In genomic region chr9:130137081-130137869, GRCh38 we compare ENCODE assay signal across 13 cellular contexts. TPM values are rescaled to one million over a fixed set of nuclear protein-coding genes. Genes with fewer than 3 reads are reported as not detected.
A peak's percentile ranks its signal among the peaks of the same experiment; 100 is the strongest.
DNase-seq lines count a peak whose midpoint lies in the region; ATAC-seq and TF ChIP-seq lines count a peak whose summit lies in the region.
"Had no signal": no experiment of that assay in that cellular context is flagged by ENCODE, and none has a peak within 500 bp of the region (broad histone marks: within the 10 kb centered on the region; RNA-seq: fewer than 3 reads in every experiment).

No MANE protein-coding gene starts in this region.

- ATAC-seq in activated CD4-positive, CD25-positive, alpha-beta regulatory T cell treated with anti-CD3 and anti-CD28 coated beads, Interleukin-2, amount 50 U/mL, for 24 hours = no peak

- peak overlapping the region; percentile 54 for H3K4me2 ChIP-seq in skeletal muscle satellite cell (ENCODE audit: low read length)

- H3K4me3 ChIP-seq in iPS-18a (ENCODE audit: low read length) (no peak overlapping the region), skeletal muscle satellite cell (ENCODE audit: low read length) (peak overlapping the region; percentile 5), ascending aorta (no peak overlapping the region)
- H3K4me3 ChIP-seq: pancreas had no signal

- H3K9ac ChIP-seq in iPS-18a (ENCODE audit: low read length) = peak overlapping the region; percentile 9
- H3K9ac ChIP-seq in skeletal muscle satellite cell (ENCODE audit: low read depth, low read length) = peak overlapping the region; percentile 46

- peaks cover 5% of the 10 kb centered on the region for H3K27me3 Mint-ChIP-seq in HFFc6 (ENCODE audit: insufficient read depth)
- H3K27me3 Mint-ChIP-seq: activated CD4-positive, alpha-beta T cell treated with anti-CD3 and anti-CD28 coated beads, Interleukin-2, amount 10 ng/mL, durations not matched to agents 7 days and 5 days had no signal

- H3K36me3 ChIP-seq in iPS-18a (ENCODE audit: control insufficient read depth, low read depth, low read length) (no peaks in the 10 kb centered on the region), skeletal muscle satellite cell (ENCODE audit: insufficient read depth, low read length) (peaks cover 15% of the 10 kb centered on the region), ascending aorta (peaks cover 3 to 42% of the 10 kb centered on the region in 2 donors)
- H3K36me3 ChIP-seq: pancreas had no signal

- H3K36me3 Mint-ChIP-seq in HFFc6 (ENCODE audit: low read depth) = peaks cover 45% of the 10 kb centered on the region

- DNase-seq in HFFc6 = no peak
- DNase-seq in GM03348 (ENCODE audit: low spot score) = no peak
- DNase-seq in ascending aorta (ENCODE audit: low spot score in 2 of 2) = no peak
- no peak for DNase-seq in NCI-H1694 (lab: John Stamatoyannopoulos, UW)
- DNase-seq: activated CD4-positive, alpha-beta T cell treated with anti-CD3 and anti-CD28 coated beads, Interleukin-2, amount 10 ng/mL, durations not matched to agents 7 days and 5 days; GOT3; NCI-H1930; stimulated activated CD4-positive, alpha-beta T cell treated with anti-CD3 and anti-CD28 coated beads, Interleukin-2, amount 100 ng/mL, for 48 hours had no signal

- no peaks in the 10 kb centered on the region for H3K9me3 Mint-ChIP-seq in HFFc6
- H3K9me3 Mint-ChIP-seq: activated CD4-positive, alpha-beta T cell treated with anti-CD3 and anti-CD28 coated beads, Interleukin-2, amount 10 ng/mL, durations not matched to agents 7 days and 5 days had no signal

- H3K4me3 Mint-ChIP-seq in HFFc6 = peak overlapping the region; percentile 69
- H3K4me3 Mint-ChIP-seq: activated CD4-positive, alpha-beta T cell treated with anti-CD3 and anti-CD28 coated beads, Interleukin-2, amount 10 ng/mL, durations not matched to agents 7 days and 5 days had no signal

- H3K27ac Mint-ChIP-seq in HFFc6 = peak overlapping the region; percentile 88
- H3K27ac Mint-ChIP-seq: activated CD4-positive, alpha-beta T cell treated with anti-CD3 and anti-CD28 coated beads, Interleukin-2, amount 10 ng/mL, durations not matched to agents 7 days and 5 days had no signal

- H3K27ac ChIP-seq in angular gyrus (ENCODE audit: low read depth, low read length) (peak overlapping the region; percentile 68), iPS-18a (ENCODE audit: low read length) (no peak overlapping the region), ascending aorta (peak overlapping the region in 1 of 2 donors; percentile 64)
- H3K27ac ChIP-seq: pancreas had no signal

- no peaks in the 10 kb centered on the region for H3K9me3 ChIP-seq in iPS-18a (ENCODE audit: control insufficient read depth, low read depth, low read length)
- no peaks in the 10 kb centered on the region for H3K9me3 ChIP-seq in skeletal muscle satellite cell (replicated peaks; ENCODE audit: low read length)
- H3K9me3 ChIP-seq in ascending aorta = no peaks in the 10 kb centered on the region
- H3K9me3 ChIP-seq: pancreas had no signal

- TF ChIP-seq CTCF in HFFc6 (IDR thresholded peaks at IDR 0.05) = no peak
- no peak for TF ChIP-seq CTCF in ascending aorta (IDR thresholded peaks at IDR 0.05)

- H3K27me3 ChIP-seq in iPS-18a (ENCODE audit: control insufficient read depth, insufficient read depth, low read length) (no peaks in the 10 kb centered on the region), skeletal muscle satellite cell (ENCODE audit: control insufficient read depth, insufficient read depth, low read length) (no peaks in the 10 kb centered on the region), ascending aorta (no peaks in the 10 kb centered on the region)
- H3K27me3 ChIP-seq: pancreas had no signal

- H3K4me1 Mint-ChIP-seq in HFFc6 (ENCODE audit: low read depth) = peaks cover 49% of the 10 kb centered on the region

- peaks cover 16% of the 10 kb centered on the region for H3K4me1 ChIP-seq in iPS-18a (ENCODE audit: control insufficient read depth, low read depth, low read length)
- peaks cover 30% of the 10 kb centered on the region for H3K4me1 ChIP-seq in skeletal muscle satellite cell (ENCODE audit: control insufficient read depth, insufficient read depth, low read length)
- H3K4me1 ChIP-seq in ascending aorta = peaks cover 0 to 7% of the 10 kb centered on the region in 2 donors
- H3K4me1 ChIP-seq: pancreas had no signal

- intact Hi-C loops in ascending aorta (cut with DNase I) = no loop called here

RNA-seq across cellular contexts. Expression of gene NCS1, which starts 34.9 kb away (rescaled TPM):
- 100 to 1,000 TPM in 4 of 6 experiments, 10 to 100 TPM in 2; 96.5 to 108 (median 104) TPM for total RNA-seq in HFFc6 (2021; fragmentation: NEBNext Ultra II Directional; extraction: Animal tissue kit (Norgen Biotek cat#: 25700))
- total RNA-seq in skeletal muscle satellite cell (2012; rRNA removed) = 34.0 and 41.7 TPM in 2 replicates
- 34.7 TPM for total RNA-seq in ascending aorta
